In the genomic region with DNA sequence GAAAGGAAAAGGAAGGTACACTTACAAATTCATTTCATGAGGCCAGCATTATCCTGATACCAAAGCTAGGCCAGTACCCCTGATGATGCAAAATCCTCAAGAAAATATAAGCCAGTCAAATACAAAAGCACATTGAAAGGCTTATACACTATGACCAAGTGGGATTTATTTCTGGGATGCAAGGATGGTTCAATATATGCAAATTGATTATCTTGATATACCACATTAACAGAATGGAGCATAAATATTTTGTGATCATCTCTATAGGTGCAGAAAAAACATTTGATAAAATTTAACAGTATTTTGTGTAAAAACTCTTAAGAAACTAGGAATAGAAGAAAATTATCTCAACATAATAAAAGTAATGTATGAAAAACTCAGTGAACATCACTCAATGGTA, we compare ENCODE assay signal across 5 cellular contexts.
"Had no signal": no experiment of that assay in that cellular context is flagged by ENCODE, and none has a peak within 500 bp of the region (broad histone marks: within the 10 kb centered on the region; RNA-seq: fewer than 3 reads in every experiment).

No MANE protein-coding gene starts in this region.

- DNase-seq: H9, HCEC 1CT, IMR-90, KBM-7 had no signal

- H3K4me3 Mint-ChIP-seq: GM23338, H9 had no signal

- H3K4me1 Mint-ChIP-seq: GM23338, H9 had no signal

- H3K27ac Mint-ChIP-seq: GM23338, H9 had no signal
